ENCODE assay signal across 13 cellular contexts in genomic region chr2:111662039-111662740, GRCh38.
DNase-seq lines count a peak whose midpoint lies in the region; ATAC-seq and TF ChIP-seq lines count a peak whose summit lies in the region.
"Had no signal": no experiment of that assay in that cellular context is flagged by ENCODE, and none has a peak within 500 bp of the region (broad histone marks: within the 10 kb centered on the region; RNA-seq: fewer than 3 reads in every experiment).

No MANE protein-coding gene starts in this region.

- ATAC-seq in foreskin keratinocyte (peak; percentile 8), HG02840 (IDR thresholded peaks at IDR 0.05; ENCODE audit: low FRiP score, unreplicated experiment) (no peak)

- TF ChIP-seq CTCF in AG09309 (IDR thresholded peaks at IDR 0.05; ENCODE audit: control insufficient read depth, insufficient read depth, low read depth, low read length, missing control alignments) = no peak
- TF ChIP-seq CTCF in foreskin keratinocyte (conservative IDR thresholded peaks at IDR 0.05) = no peak

- peak overlapping the region; percentile 91 for H3K27ac ChIP-seq in foreskin keratinocyte
- H3K27ac ChIP-seq: upper lobe of left lung had no signal

- H3K4me3 ChIP-seq in AG09309 (ENCODE audit: control insufficient read depth, low read depth, low read length) = no peak overlapping the region
- H3K4me3 ChIP-seq: adrenal gland, smooth muscle cell, upper lobe of left lung had no signal

- peaks cover 19% of the 10 kb centered on the region for H3K4me1 ChIP-seq in foreskin keratinocyte

- H3K27me3 ChIP-seq in foreskin keratinocyte = no peaks in the 10 kb centered on the region
- H3K27me3 ChIP-seq: adrenal gland, upper lobe of left lung had no signal

- DNase-seq in AG09309 (ENCODE audit: low read depth) (peak; percentile 29), HS-27A (ENCODE audit: low read depth) (peak; percentile 43), amniotic epithelial cell (ENCODE audit: low read depth) (peak; percentile 15), foreskin keratinocyte (peak; percentile 34 to 67), SW 1271 (lab: John Stamatoyannopoulos, UW) (no peak), UCSD-AML1 (lab: John Stamatoyannopoulos, UW; ENCODE audit: unreplicated experiment) (no peak), NCI-H1105 treated with DMSO at 0.1 percent for 48 hours (lab: John Stamatoyannopoulos, UW) (no peak)
- DNase-seq: immature natural killer cell, NCI-H1048, upper lobe of left lung had no signal

Comparison
In these comparisons a context has a peak if more than half of its experiments do, and no peak if none do; other contexts are left out.
1. DNase-seq: peak in AG09309 (single experiment), HS-27A (single experiment), amniotic epithelial cell (single experiment) and foreskin keratinocyte (2 of 2); none in SW 1271 (0 of 2), UCSD-AML1 (single experiment) and NCI-H1105 treated with DMSO at 0.1 percent for 48 hours (single experiment).